In the genomic region with DNA sequence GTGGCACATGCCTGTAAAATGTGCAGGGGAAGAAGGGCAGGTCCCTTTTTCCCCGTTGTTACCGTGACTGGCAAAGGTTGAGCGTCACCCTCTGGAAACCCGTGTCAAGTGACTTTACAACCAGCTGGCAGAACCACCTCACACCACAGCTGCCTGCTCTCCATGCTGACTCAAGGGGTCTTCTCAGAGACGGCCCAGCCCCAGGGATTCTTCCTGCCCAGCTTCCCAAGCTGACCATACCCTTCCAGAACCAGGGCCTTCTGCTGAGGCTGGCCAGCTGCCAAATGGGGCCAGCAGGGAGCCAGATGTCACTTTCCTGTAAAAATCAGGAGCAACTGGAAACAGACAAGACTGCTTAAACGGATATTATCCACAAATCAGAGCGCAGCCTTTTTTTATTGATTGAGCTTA, we compare ENCODE assay signal across 13 cellular contexts. TPM values are rescaled to one million over a fixed set of nuclear protein-coding genes. Genes with fewer than 3 reads are reported as not detected.
A peak's percentile ranks its signal among the peaks of the same experiment; 100 is the strongest.
DNase-seq lines count a peak whose midpoint lies in the region; ATAC-seq and TF ChIP-seq lines count a peak whose summit lies in the region.
"Had no signal": no experiment of that assay in that cellular context is flagged by ENCODE, and none has a peak within 500 bp of the region (broad histone marks: within the 10 kb centered on the region; RNA-seq: fewer than 3 reads in every experiment).

No MANE protein-coding gene starts in this region.

- H3K4me3 ChIP-seq in fibroblast of mammary gland (ENCODE audit: control insufficient read depth, low read depth, low read length): no peak overlapping the region
- H3K4me3 ChIP-seq in transverse colon: no peak overlapping the region

- DNase-seq in NCI-H748 (lab: John Stamatoyannopoulos, UW; ENCODE audit: unreplicated experiment) (peak; percentile 49), NCI-H748 treated with DMSO at 0.1 percent for 48 hours (lab: John Stamatoyannopoulos, UW) (no peak), NCI-H774 (lab: John Stamatoyannopoulos, UW) (peak; percentile 25), fibroblast of mammary gland (ENCODE audit: low read depth) (peak; percentile 55), transverse colon (peak; percentile 53), iPS-NIHi7 (ENCODE audit: extremely low spot score) (no peak), cerebellum (ENCODE audit: low spot score) (no peak)
- DNase-seq: 8988T, HCEC 1CT, kidney had no signal

- 31 to 42% methylated on average over 2 to 7 of the region's 7 CpGs for WGBS in transverse colon (ENCODE audit: low coverage in 1 of 2), 2 donors

- TF ChIP-seq CTCF in fibroblast of mammary gland (conservative IDR thresholded peaks at IDR 0.05; ENCODE audit: control insufficient read depth, insufficient read depth, low read depth, low read length) (no peak), transverse colon (IDR thresholded peaks at IDR 0.05) (no peak)

- H3K36me3 ChIP-seq in transverse colon: no peaks in the 10 kb centered on the region

- no peak for ATAC-seq in activated CD4-positive, CD25-positive, alpha-beta regulatory T cell treated with anti-CD3 and anti-CD28 coated beads, Interleukin-2, amount 50 U/mL, for 24 hours
- ATAC-seq: esophagus mucosa had no signal

- in situ Hi-C loops in transverse colon (cut with MboI; ENCODE audit: low pct_ligation_motif_present in 1 of 4, low pct_unique_long_range_greater_than_20kb in 1 of 4, low sequenced_read_pairs in 3 of 4): no loop called here

- peaks cover 0 to 35% (median 16%) of the 10 kb centered on the region in 4 donors for H3K4me1 ChIP-seq in transverse colon

- TF ChIP-seq POLR2A in transverse colon (IDR thresholded peaks at IDR 0.05): no peak

- TF ChIP-seq EP300 in transverse colon (IDR thresholded peaks at IDR 0.05; ENCODE audit: low read depth): no peak

- H3K9me3 ChIP-seq in transverse colon: no peaks in the 10 kb centered on the region

- H3K27me3 ChIP-seq in transverse colon: no peaks in the 10 kb centered on the region

- intact Hi-C loops in transverse colon (cut with DNase I; ENCODE audit: low total_unique reads): no loop called here

- peak overlapping the region in 3 of 4 donors; percentile 43 to 57 (median 49) for H3K27ac ChIP-seq in transverse colon

RNA-seq across cellular contexts. Expression of a gene that starts 6.3 kb away (rescaled TPM):
- total RNA-seq in transverse colon: 100 to 1,000 TPM in 1 of 4 donors, 10 to 100 TPM in 3; 14.9 to 246 (median 38.1) TPM
- total RNA-seq in cerebellum: 14.2 TPM

RNA-seq across cellular contexts. Expression of a gene that starts 23.2 kb away (rescaled TPM):
- total RNA-seq in transverse colon (10 to 100 TPM in 3 of 4 donors, not detected in 1; 21.0 to 88.3 (median 56.1) TPM), cerebellum (not detected)
- total RNA-seq: esophagus mucosa; kidney; T-helper 1 cell treated with Interleukin-12 subunit alpha and Interleukin-12 subunit beta and Interleukin-4 antibody, amounts not matched to agents 30 ng/mL and 1 ng/mL, for 36 hours had no signal

Comparison
In these comparisons a context has a peak if more than half of its experiments do, and no peak if none do; other contexts are left out.
1. DNase-seq: peak in NCI-H748 (single experiment), NCI-H774 (single experiment), fibroblast of mammary gland (single experiment) and transverse colon (single experiment); none in NCI-H748 treated with DMSO at 0.1 percent for 48 hours (single experiment), iPS-NIHi7 (single experiment) and cerebellum (single experiment).